ENCODE assay signal across 8 cellular contexts in genomic region chr10:14325325-14325955, GRCh38. TPM values are rescaled to one million over a fixed set of nuclear protein-coding genes. Genes with fewer than 3 reads are reported as not detected.
A peak's percentile ranks its signal among the peaks of the same experiment; 100 is the strongest.
DNase-seq lines count a peak whose midpoint lies in the region; ATAC-seq, FAIRE-seq and TF ChIP-seq lines count a peak whose summit lies in the region.

No MANE protein-coding gene starts in this region.

- POLR2A ChIA-PET in naive thymus-derived CD4-positive, alpha-beta T cell (lab: Charles Lee): no interaction called here

- FAIRE-seq in bronchial epithelial cell (lab: Jason Lieb, UNC): no peak

- H3K27me3 ChIP-seq in cardiac muscle cell: peaks cover 4% of the 10 kb centered on the region
- no peaks in the 10 kb centered on the region for H3K27me3 ChIP-seq in bronchial epithelial cell (ENCODE audit: control insufficient read depth, insufficient read depth, low read length)
- peaks cover 0 to under 1% of the 10 kb centered on the region in 2 donors for H3K27me3 ChIP-seq in naive thymus-derived CD4-positive, alpha-beta T cell (ENCODE audit: control insufficient read depth in 2 of 2, insufficient read depth in 2 of 2, low read length in 2 of 2)

- no peaks in the 10 kb centered on the region for H3K36me3 ChIP-seq in cardiac muscle cell
- no peaks in the 10 kb centered on the region for H3K36me3 ChIP-seq in bronchial epithelial cell (ENCODE audit: control insufficient read depth, insufficient read depth, low read length)
- H3K36me3 ChIP-seq in naive thymus-derived CD4-positive, alpha-beta T cell (ENCODE audit: control insufficient read depth in 2 of 3, insufficient read depth in 3 of 3, low read length in 3 of 3): no peaks in the 10 kb centered on the region

- no peaks in the 10 kb centered on the region for H3K9me3 ChIP-seq in cardiac muscle cell (ENCODE audit: low read depth)
- H3K9me3 ChIP-seq in naive thymus-derived CD4-positive, alpha-beta T cell (ENCODE audit: control insufficient read depth in 2 of 3, low read length in 3 of 3): no peaks in the 10 kb centered on the region

- H3K27ac Mint-ChIP-seq in naive thymus-derived CD4-positive, alpha-beta T cell: no peak overlapping the region

- no peak overlapping the region for H3K4me3 Mint-ChIP-seq in naive thymus-derived CD4-positive, alpha-beta T cell

- peaks cover 0 to 9% (median 0%) of the 10 kb centered on the region in 5 donors for H3K36me3 Mint-ChIP-seq in naive thymus-derived CD4-positive, alpha-beta T cell

- CTCF ChIA-PET in naive thymus-derived CD4-positive, alpha-beta T cell (lab: Charles Lee): no interaction called here

- peaks cover 24 to 39% (median 29%) of the 10 kb centered on the region in 5 donors for H3K27me3 Mint-ChIP-seq in naive thymus-derived CD4-positive, alpha-beta T cell

- ATAC-seq in Right ventricle myocardium inferior (no peak), GM19351 (IDR thresholded peaks at IDR 0.05; ENCODE audit: unreplicated experiment) (no peak), HG03432 (IDR thresholded peaks at IDR 0.05; ENCODE audit: unreplicated experiment) (no peak)
- ATAC-seq in naive thymus-derived CD4-positive, alpha-beta T cell: peak; percentile 29

- intact Hi-C loops in Right ventricle myocardium inferior (cut with DNase I): no loop called here
- intact Hi-C loops in naive thymus-derived CD4-positive, alpha-beta T cell (cut with micrococcal nuclease): no loop called here

- H3K4me1 Mint-ChIP-seq in naive thymus-derived CD4-positive, alpha-beta T cell: peaks cover 0 to 1% (median 0%) of the 10 kb centered on the region in 7 donors

- TF ChIP-seq CTCF in cardiac muscle cell (IDR thresholded peaks at IDR 0.05; ENCODE audit: low read depth, low read length): peak; percentile 63
- peak; percentile 67 for TF ChIP-seq CTCF in bronchial epithelial cell (IDR thresholded peaks at IDR 0.05; ENCODE audit: insufficient read depth, low read length, severe bottlenecking)

- H3K4me1 ChIP-seq in cardiac muscle cell (ENCODE audit: low read depth): peaks cover 10% of the 10 kb centered on the region
- H3K4me1 ChIP-seq in naive thymus-derived CD4-positive, alpha-beta T cell (ENCODE audit: control insufficient read depth in 2 of 2, insufficient read depth in 2 of 2, low read length in 2 of 2): no peaks in the 10 kb centered on the region

- H3K4me3 ChIP-seq in cardiac muscle cell: no peak overlapping the region
- no peak overlapping the region for H3K4me3 ChIP-seq in bronchial epithelial cell (ENCODE audit: low read depth, low read length)
- H3K4me3 ChIP-seq in naive thymus-derived CD4-positive, alpha-beta T cell (ENCODE audit: low read length): no peak overlapping the region

- DNase-seq in cardiac muscle cell (ENCODE audit: low read depth in 1 of 2, low spot score in 1 of 2) (peak; percentile 40 to 64), Right ventricle myocardium inferior (ENCODE audit: missing footprints) (no peak), T-helper 9 cell (peak; percentile 33), bronchial epithelial cell (ENCODE audit: low read depth) (peak; percentile 50), NCI-H1092 (lab: John Stamatoyannopoulos, UW) (no peak)
- DNase-seq in naive thymus-derived CD4-positive, alpha-beta T cell: peak in 7 of 9 donors; percentile 17 to 33 (median 28)

- H3K27ac ChIP-seq in cardiac muscle cell: no peak overlapping the region
- no peak overlapping the region for H3K27ac ChIP-seq in naive thymus-derived CD4-positive, alpha-beta T cell (ENCODE audit: low read depth, low read length)

- H3K9me3 Mint-ChIP-seq in naive thymus-derived CD4-positive, alpha-beta T cell: no peaks in the 10 kb centered on the region

RNA-seq across cellular contexts. Expression of gene FRMD4A, which starts 5.3 kb away (rescaled TPM):
- 7.9 and 12.6 TPM in 2 replicates for total RNA-seq in cardiac muscle cell
- 3.7 and 8.3 TPM in 2 replicates for polyA plus RNA-seq in cardiac muscle cell
- total RNA-seq in Right ventricle myocardium inferior: 42.3 TPM
- 0.90 and 3.2 TPM in 2 replicates for total RNA-seq in bronchial epithelial cell
- 1 to 10 TPM in 2 of 5 experiments, under 1 TPM in 3; 0.10 to 3.1 (median 0.98) TPM for total RNA-seq in naive thymus-derived CD4-positive, alpha-beta T cell
- under 1 TPM; 0.32 to 0.62 TPM for polyA plus RNA-seq in naive thymus-derived CD4-positive, alpha-beta T cell

Comparison
In these comparisons a context has a peak if more than half of its experiments do, and no peak if none do; other contexts are left out.
1. DNase-seq: peak in cardiac muscle cell (2 of 2), T-helper 9 cell (single experiment), bronchial epithelial cell (single experiment) and naive thymus-derived CD4-positive, alpha-beta T cell (7 of 9); none in Right ventricle myocardium inferior (single experiment) and NCI-H1092 (single experiment).